Comparison of ENCODE assay signal across 8 cellular contexts in genomic region chr3:129498603-129499488, GRCh38. TPM values are rescaled to one million over a fixed set of nuclear protein-coding genes. Genes with fewer than 3 reads are reported as not detected.
"Had no signal": no experiment of that assay in that cellular context is flagged by ENCODE, and none has a peak within 500 bp of the region (broad histone marks: within the 10 kb centered on the region; RNA-seq: fewer than 3 reads in every experiment).

No MANE protein-coding gene starts in this region.

RNA-seq across cellular contexts. Expression of gene RHO, which starts 29.6 kb away (rescaled TPM):
- total RNA-seq: activated CD4-positive, alpha-beta T cell treated with anti-CD3 and anti-CD28 coated beads, Interleukin-2, amount 10 ng/mL, durations not matched to agents 7 days and 5 days; activated naive CD4-positive, alpha-beta T cell treated with anti-CD3 and anti-CD28 coated beads, Interleukin-2, amount 50 U/mL, for 72 hours; activated T-cell treated with anti-CD3 and anti-CD28 coated beads, Interleukin-2, amount 50 U/mL, for 72 hours; body of pancreas; epithelial cell of proximal tubule; left cardiac atrium; natural killer cell; vagina had no signal

RNA-seq across cellular contexts. Expression of gene H1-8, which starts 44.1 kb away (rescaled TPM):
- total RNA-seq: activated CD4-positive, alpha-beta T cell treated with anti-CD3 and anti-CD28 coated beads, Interleukin-2, amount 10 ng/mL, durations not matched to agents 7 days and 5 days; activated naive CD4-positive, alpha-beta T cell treated with anti-CD3 and anti-CD28 coated beads, Interleukin-2, amount 50 U/mL, for 72 hours; activated T-cell treated with anti-CD3 and anti-CD28 coated beads, Interleukin-2, amount 50 U/mL, for 72 hours; body of pancreas; epithelial cell of proximal tubule; left cardiac atrium; natural killer cell; vagina had no signal
